ENCODE assay signal across 30 cellular contexts in the genomic region with DNA sequence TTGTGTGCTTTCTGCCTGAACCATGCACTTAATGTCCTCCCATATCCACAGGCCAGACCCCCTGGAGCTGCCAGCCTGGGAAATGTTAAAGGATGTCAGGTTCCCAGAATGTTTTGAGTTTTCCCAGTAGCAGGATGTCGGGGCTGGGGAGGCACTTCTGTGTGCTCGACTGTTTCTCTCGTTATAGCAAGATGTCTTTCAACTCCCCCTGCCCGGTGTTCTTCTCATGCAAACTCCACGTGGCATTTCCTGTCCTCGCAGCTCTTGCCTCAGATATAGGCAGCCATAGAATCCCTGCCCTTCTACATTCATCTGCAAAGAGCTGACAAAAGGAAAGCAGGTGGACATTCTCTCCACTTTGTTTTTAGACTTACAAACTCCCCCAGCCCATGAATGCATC.
"Had no signal": no experiment of that assay in that cellular context is flagged by ENCODE, and none has a peak within 500 bp of the region (broad histone marks: within the 10 kb centered on the region; RNA-seq: fewer than 3 reads in every experiment).

No MANE protein-coding gene starts in this region.

- DNase-seq: activated CD4-positive, alpha-beta T cell treated with anti-CD3 and anti-CD28 coated beads for 48 hours; activated CD4-positive, alpha-beta T cell treated with anti-CD3 and anti-CD28 coated beads, Interleukin-2, amount 50 U/mL, for 48 hours; activated CD8-positive, alpha-beta memory T cell treated with anti-CD3 and anti-CD28 coated beads for 24 hours; activated effector memory CD4-positive, alpha-beta T cell treated with anti-CD3 and anti-CD28 coated beads, Interleukin-2, amount 50 U/mL, for 16 hours; activated naive CD4-positive, alpha-beta T cell treated with anti-CD3 and anti-CD28 coated beads for 36 hours; activated naive CD8-positive, alpha-beta T cell treated with anti-CD3 and anti-CD28 coated beads for 36 hours; caudate nucleus; dermis blood vessel endothelial cell; effector CD4-positive, alpha-beta T cell; foreskin keratinocyte; heart left ventricle; hypothalamus; kidney glomerular epithelial cell; lower lobe of right lung; nucleus accumbens; pancreas; retina; sigmoid colon; stimulated activated CD4-positive, alpha-beta T cell treated with anti-CD3 and anti-CD28 coated beads, Interleukin-15, amount 100 ng/mL, for 24 hours; stimulated activated CD4-positive, alpha-beta T cell treated with anti-CD3 and anti-CD28 coated beads, Interleukin-2, amount 100 ng/mL, for 24 hours; stimulated activated naive B cell treated with anti-CD40 and anti-IgM and Interleukin-4, amounts not matched to agents 10 μg/mL and 1 μg/mL and 100 μg/mL, for 72 hours; stomach; T-helper 9 cell; tibial artery had no signal

- H3K27ac ChIP-seq: ascending aorta, esophagus muscularis mucosa, foreskin keratinocyte, heart left ventricle, lower lobe of right lung, pancreas, prostate gland, sigmoid colon, stomach, tibial artery, VCaP had no signal

- H3K4me3 ChIP-seq: ascending aorta, esophagus muscularis mucosa, heart left ventricle, lower lobe of right lung, pancreas, prostate gland, sigmoid colon, stomach, tibial artery had no signal

- H3K36me3 ChIP-seq: ascending aorta, esophagus muscularis mucosa, heart left ventricle, lower lobe of right lung, pancreas, prostate gland, sigmoid colon, stomach, tibial artery had no signal

- H3K27me3 ChIP-seq: ascending aorta, esophagus muscularis mucosa, foreskin keratinocyte, heart left ventricle, pancreas, sigmoid colon, stomach, tibial artery had no signal

- H3K4me1 ChIP-seq: ascending aorta, esophagus muscularis mucosa, foreskin keratinocyte, heart left ventricle, lower lobe of right lung, pancreas, prostate gland, sigmoid colon, stomach, tibial artery had no signal

- H3K9me3 ChIP-seq: ascending aorta, esophagus muscularis mucosa, heart left ventricle, lower lobe of right lung, pancreas, prostate gland, sigmoid colon, stomach, tibial artery had no signal

- ATAC-seq: activated CD4-positive, CD25-positive, alpha-beta regulatory T cell treated with anti-CD3 and anti-CD28 coated beads, Interleukin-2, amount 50 U/mL, for 24 hours; foreskin keratinocyte; heart left ventricle; left lobe of liver; lower lobe of right lung; pancreas; stimulated activated naive B cell treated with anti-CD40 and anti-IgM and Interleukin-4, amounts not matched to agents 10 μg/mL and 1 μg/mL and 100 μg/mL, for 72 hours had no signal
